14 cellular contexts compared by ENCODE assay signal in genomic region chr6:157944983-157945931, GRCh38. TPM values are rescaled to one million over a fixed set of nuclear protein-coding genes. Genes with fewer than 3 reads are reported as not detected.
A peak's percentile ranks its signal among the peaks of the same experiment; 100 is the strongest.
DNase-seq lines count a peak whose midpoint lies in the region; ATAC-seq, FAIRE-seq and TF ChIP-seq lines count a peak whose summit lies in the region.
"Had no signal": no experiment of that assay in that cellular context is flagged by ENCODE, and none has a peak within 500 bp of the region (broad histone marks: within the 10 kb centered on the region; RNA-seq: fewer than 3 reads in every experiment).

No MANE protein-coding gene starts in this region.

- H3K9me3 Mint-ChIP-seq in activated CD4-positive, alpha-beta memory T cell treated with anti-CD3 and anti-CD28 coated beads for 36 hours = peaks cover 18% of the 10 kb centered on the region
- H3K9me3 Mint-ChIP-seq in activated CD4-positive, alpha-beta memory T cell treated with anti-CD3 and anti-CD28 coated beads, Interleukin-2, amount 10 ng/mL, durations not matched to agents 7 days and 5 days = no peaks in the 10 kb centered on the region
- H3K9me3 Mint-ChIP-seq in activated T-helper 17 cell treated with anti-CD3 and anti-CD28 coated beads, Interleukin-2, amount 50 U/mL, for 72 hours = no peaks in the 10 kb centered on the region
- peaks cover 4 to 18% (median 12%) of the 10 kb centered on the region in 7 donors for H3K9me3 Mint-ChIP-seq in naive B cell

- no peak for TF ChIP-seq CTCF in kidney (IDR thresholded peaks at IDR 0.05; ENCODE audit: borderline replicate concordance, extremely low read depth, insufficient read depth)

- no peaks in the 10 kb centered on the region for H3K9me3 ChIP-seq in kidney (ENCODE audit: control insufficient read depth in 1 of 2, low read length in 2 of 2)

- peaks cover 39% of the 10 kb centered on the region for H3K4me1 Mint-ChIP-seq in activated CD4-positive, alpha-beta memory T cell treated with anti-CD3 and anti-CD28 coated beads for 36 hours (ENCODE audit: low read depth)
- H3K4me1 Mint-ChIP-seq in activated CD4-positive, alpha-beta memory T cell treated with anti-CD3 and anti-CD28 coated beads, Interleukin-2, amount 10 ng/mL, durations not matched to agents 7 days and 5 days = peaks cover 9% of the 10 kb centered on the region
- H3K4me1 Mint-ChIP-seq in activated T-helper 17 cell treated with anti-CD3 and anti-CD28 coated beads, Interleukin-2, amount 50 U/mL, for 72 hours = peaks cover 25% of the 10 kb centered on the region
- H3K4me1 Mint-ChIP-seq in naive B cell = peaks cover 0 to 3% (median 0%) of the 10 kb centered on the region in 3 donors
- H3K4me1 Mint-ChIP-seq: mesothelial cell of epicardium had no signal

- CTCF ChIA-PET in activated CD4-positive, alpha-beta memory T cell treated with anti-CD3 and anti-CD28 coated beads for 36 hours (lab: Charles Lee) = no interaction called here
- CTCF ChIA-PET in activated CD4-positive, alpha-beta memory T cell treated with anti-CD3 and anti-CD28 coated beads, Interleukin-2, amount 10 ng/mL, durations not matched to agents 7 days and 5 days (lab: Charles Lee) = interaction anchor here (0.7 kb wide), 1 partner anchor 298 kb away, joined by 3 read pairs; no protein-coding TSS in a partner anchor

- H3K27me3 Mint-ChIP-seq in activated CD4-positive, alpha-beta memory T cell treated with anti-CD3 and anti-CD28 coated beads for 36 hours = no peaks in the 10 kb centered on the region
- H3K27me3 Mint-ChIP-seq in activated CD4-positive, alpha-beta memory T cell treated with anti-CD3 and anti-CD28 coated beads, Interleukin-2, amount 10 ng/mL, durations not matched to agents 7 days and 5 days = peaks cover 16% of the 10 kb centered on the region
- no peaks in the 10 kb centered on the region for H3K27me3 Mint-ChIP-seq in activated T-helper 17 cell treated with anti-CD3 and anti-CD28 coated beads, Interleukin-2, amount 50 U/mL, for 72 hours
- no peaks in the 10 kb centered on the region for H3K27me3 Mint-ChIP-seq in naive B cell

- DNase-seq in activated CD4-positive, alpha-beta memory T cell treated with anti-CD3 and anti-CD28 coated beads for 36 hours = peak; percentile 70
- no peak for DNase-seq in activated CD4-positive, alpha-beta memory T cell treated with anti-CD3 and anti-CD28 coated beads, Interleukin-2, amount 10 ng/mL, durations not matched to agents 7 days and 5 days
- DNase-seq in naive B cell (no peak), kidney (no peak), DMS153 treated with DMSO at 0.1 percent for 48 hours (lab: John Stamatoyannopoulos, UW; ENCODE audit: unreplicated experiment) (no peak)
- DNase-seq in stimulated activated CD8-positive, alpha-beta memory T cell treated with anti-CD3 and anti-CD28 coated beads, Interleukin-4, amount 100 ng/mL, for 48 hours = peak; percentile 72
- DNase-seq: Calu3, dermis blood vessel endothelial cell, NCI-H2081 treated with DMSO at 0.1 percent for 48 hours, T-helper 9 cell had no signal

- no peak overlapping the region for H3K9ac ChIP-seq in kidney (ENCODE audit: low read length in 2 of 2)

- H3K4me3 Mint-ChIP-seq in activated CD4-positive, alpha-beta memory T cell treated with anti-CD3 and anti-CD28 coated beads for 36 hours = no peak overlapping the region
- H3K4me3 Mint-ChIP-seq in activated CD4-positive, alpha-beta memory T cell treated with anti-CD3 and anti-CD28 coated beads, Interleukin-2, amount 10 ng/mL, durations not matched to agents 7 days and 5 days = no peak overlapping the region
- H3K4me3 Mint-ChIP-seq in activated T-helper 17 cell treated with anti-CD3 and anti-CD28 coated beads, Interleukin-2, amount 50 U/mL, for 72 hours = peak overlapping the region; percentile 44
- H3K4me3 Mint-ChIP-seq in naive B cell = no peak overlapping the region
- H3K4me3 Mint-ChIP-seq: mesothelial cell of epicardium had no signal

- H3K27ac Mint-ChIP-seq in activated CD4-positive, alpha-beta memory T cell treated with anti-CD3 and anti-CD28 coated beads for 36 hours = peak overlapping the region; percentile 78
- H3K27ac Mint-ChIP-seq in activated CD4-positive, alpha-beta memory T cell treated with anti-CD3 and anti-CD28 coated beads, Interleukin-2, amount 10 ng/mL, durations not matched to agents 7 days and 5 days = no peak overlapping the region
- peak overlapping the region; percentile 87 for H3K27ac Mint-ChIP-seq in activated T-helper 17 cell treated with anti-CD3 and anti-CD28 coated beads, Interleukin-2, amount 50 U/mL, for 72 hours
- H3K27ac Mint-ChIP-seq in naive B cell = peak overlapping the region in 4 of 6 donors; percentile 6 to 87 (median 50)
- H3K27ac Mint-ChIP-seq: mesothelial cell of epicardium had no signal

- H3K27ac ChIP-seq in kidney (ENCODE audit: low read depth in 2 of 2, low read length in 2 of 2) = no peak overlapping the region

- ATAC-seq in activated T-helper 17 cell treated with anti-CD3 and anti-CD28 coated beads, Interleukin-2, amount 50 U/mL, for 72 hours (replicated peaks) = peak; percentile 73
- ATAC-seq in naive B cell (ENCODE audit: low read depth in 2 of 2) = no peak
- ATAC-seq in HG02759 (IDR thresholded peaks at IDR 0.05; ENCODE audit: unreplicated experiment) = no peak
- ATAC-seq: Right ventricle myocardium inferior had no signal

- peaks cover 65% of the 10 kb centered on the region for H3K36me3 Mint-ChIP-seq in activated CD4-positive, alpha-beta memory T cell treated with anti-CD3 and anti-CD28 coated beads for 36 hours
- H3K36me3 Mint-ChIP-seq in activated CD4-positive, alpha-beta memory T cell treated with anti-CD3 and anti-CD28 coated beads, Interleukin-2, amount 10 ng/mL, durations not matched to agents 7 days and 5 days (ENCODE audit: low read depth) = peaks cover 57% of the 10 kb centered on the region
- H3K36me3 Mint-ChIP-seq in activated T-helper 17 cell treated with anti-CD3 and anti-CD28 coated beads, Interleukin-2, amount 50 U/mL, for 72 hours (ENCODE audit: low read depth) = peaks cover 86% of the 10 kb centered on the region
- peaks cover 24 to 36% of the 10 kb centered on the region in 2 donors for H3K36me3 Mint-ChIP-seq in naive B cell

- peaks cover 10 to 31% of the 10 kb centered on the region in 2 donors for H3K36me3 ChIP-seq in kidney (ENCODE audit: control insufficient read depth in 1 of 2, insufficient read depth in 2 of 2, low read length in 2 of 2)

- no peak overlapping the region for H3K4me3 ChIP-seq in kidney (ENCODE audit: low read length in 2 of 2)

- POLR2A ChIA-PET in activated CD4-positive, alpha-beta memory T cell treated with anti-CD3 and anti-CD28 coated beads for 36 hours (lab: Charles Lee) = no interaction called here
- POLR2A ChIA-PET in activated CD4-positive, alpha-beta memory T cell treated with anti-CD3 and anti-CD28 coated beads, Interleukin-2, amount 10 ng/mL, durations not matched to agents 7 days and 5 days (lab: Charles Lee) = no interaction called here

- intact Hi-C loops in activated CD4-positive, alpha-beta memory T cell treated with anti-CD3 and anti-CD28 coated beads for 36 hours (cut with micrococcal nuclease) = no loop called here
- intact Hi-C loops in kidney (cut with DNase I) = no loop called here

- no peaks in the 10 kb centered on the region for H3K4me1 ChIP-seq in kidney (ENCODE audit: control insufficient read depth in 1 of 2, insufficient read depth in 1 of 2, low read depth in 1 of 2, low read length in 2 of 2)

- FAIRE-seq in kidney (lab: Jason Lieb, UNC) = no peak

RNA-seq across cellular contexts. Expression of gene SYNJ2, which starts 36.4 kb away (rescaled TPM):
- total RNA-seq in activated CD4-positive, alpha-beta memory T cell treated with anti-CD3 and anti-CD28 coated beads for 36 hours = 10 to 100 TPM; 32.2 to 32.3 TPM
- 10 to 100 TPM; 36.8 to 39.1 TPM for total RNA-seq in activated CD4-positive, alpha-beta memory T cell treated with anti-CD3 and anti-CD28 coated beads, Interleukin-2, amount 10 ng/mL, durations not matched to agents 7 days and 5 days
- total RNA-seq in activated T-helper 17 cell treated with anti-CD3 and anti-CD28 coated beads, Interleukin-2, amount 50 U/mL, for 72 hours = 10 to 100 TPM; 28.0 to 32.0 TPM
- polyA plus RNA-seq in naive B cell (ENCODE audit: low read depth in 6 of 6) (1 to 10 TPM; 2.4 to 9.5 (median 4.7) TPM), kidney (ENCODE audit: insufficient read depth, low read depth, low replicate concordance) (1.7 TPM)
- 15.8 TPM for total RNA-seq in kidney

Comparison
In these comparisons a context has a peak if more than half of its experiments do, and no peak if none do; other contexts are left out.
1. DNase-seq: peak in activated CD4-positive, alpha-beta memory T cell treated with anti-CD3 and anti-CD28 coated beads for 36 hours (single experiment) and stimulated activated CD8-positive, alpha-beta memory T cell treated with anti-CD3 and anti-CD28 coated beads, Interleukin-4, amount 100 ng/mL, for 48 hours (single experiment); none in activated CD4-positive, alpha-beta memory T cell treated with anti-CD3 and anti-CD28 coated beads, Interleukin-2, amount 10 ng/mL, durations not matched to agents 7 days and 5 days (single experiment), naive B cell (single experiment), kidney (single experiment) and DMS153 treated with DMSO at 0.1 percent for 48 hours (single experiment).